Comparison of ENCODE assay signal across 21 cellular contexts in the genomic region with DNA sequence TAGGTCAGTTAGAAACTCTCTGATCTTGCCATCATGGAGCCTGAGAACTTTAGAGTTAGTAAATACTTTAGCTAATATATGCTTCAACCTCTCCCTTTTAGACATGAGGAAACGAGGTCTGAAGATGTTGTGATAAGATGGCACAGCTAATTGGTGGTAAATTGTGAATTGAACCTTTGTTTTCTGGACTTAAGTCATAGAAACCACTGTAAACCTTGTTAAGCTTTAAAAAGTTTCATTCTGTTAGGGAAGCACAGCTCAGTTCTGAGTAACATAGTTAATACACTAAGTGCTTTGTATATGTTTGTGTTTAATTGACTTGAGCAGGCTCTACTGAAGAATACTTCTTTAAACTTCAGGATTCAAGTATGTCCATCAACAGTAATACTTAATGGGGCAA.
DNase-seq lines count a peak whose midpoint lies in the region; ATAC-seq, FAIRE-seq and TF ChIP-seq lines count a peak whose summit lies in the region.
"Had no signal": no experiment of that assay in that cellular context is flagged by ENCODE, and none has a peak within 500 bp of the region (broad histone marks: within the 10 kb centered on the region; RNA-seq: fewer than 3 reads in every experiment).

No MANE protein-coding gene starts in this region.

- peaks cover 11% of the 10 kb centered on the region for H3K79me2 ChIP-seq in GM12878 (ENCODE audit: control insufficient read depth, insufficient read depth, low read length)

- H3K4me3 Mint-ChIP-seq in progenitor cell of endocrine pancreas (ENCODE audit: low read depth): no peak overlapping the region
- no peak overlapping the region for H3K4me3 Mint-ChIP-seq in activated naive CD8-positive, alpha-beta T cell treated with anti-CD3 and anti-CD28 coated beads for 36 hours

- TF ChIP-seq CTCF in GM12878 (IDR thresholded peaks at IDR 0.05 in 2 of 3, conservative IDR thresholded peaks at IDR 0.05 in 1 of 3; ENCODE audit: control insufficient read depth in 2 of 3, extremely low read depth in 1 of 3, insufficient read depth in 1 of 3, low read depth in 3 of 3, low read length in 3 of 3) (no peak), progenitor cell of endocrine pancreas (IDR thresholded peaks at IDR 0.05; ENCODE audit: unreplicated experiment) (no peak)

- no peak overlapping the region for H3K27ac ChIP-seq in GM12878 (ENCODE audit: control insufficient read depth, insufficient read depth)
- H3K27ac ChIP-seq: adrenal gland, gastrocnemius medialis, PC-9, prostate gland, thoracic aorta had no signal

- intact Hi-C loops in GM12878 (cut with micrococcal nuclease; ENCODE audit: unreplicated experiment): loop anchor here (1.0 to 10.0 kb wide), 4 partner anchors 95 to 223 kb away; no protein-coding TSS in a partner anchor

- peak; percentile 46 to 66; a peak in 1 of 4 replicates for TF ChIP-seq EP300 in GM12878 (IDR thresholded peaks at IDR 0.05; ENCODE audit: borderline replicate concordance in 1 of 2, control insufficient read depth in 1 of 2, low read depth in 2 of 2, low read length in 2 of 2)

- TSS peak; percentile 33 for BruUV-seq in GM12878 (replicated peaks; lab: Mats Ljungman, UMichigan)

- H3K27ac Mint-ChIP-seq in progenitor cell of endocrine pancreas: peak overlapping the region; percentile 5
- no peak overlapping the region for H3K27ac Mint-ChIP-seq in activated naive CD8-positive, alpha-beta T cell treated with anti-CD3 and anti-CD28 coated beads for 36 hours

- H3K36me3 ChIP-seq in GM12878 (ENCODE audit: control insufficient read depth in 2 of 2, insufficient read depth in 2 of 2, low read length in 1 of 2): no peaks in the 10 kb centered on the region
- H3K36me3 ChIP-seq: adrenal gland, gastrocnemius medialis, prostate gland, thoracic aorta had no signal

- H3K9me3 ChIP-seq in GM12878 (replicated peaks; ENCODE audit: control insufficient read depth, insufficient read depth, low read length): no peaks in the 10 kb centered on the region
- H3K9me3 ChIP-seq: adrenal gland, gastrocnemius medialis, prostate gland, thoracic aorta had no signal

- peaks cover 31% of the 10 kb centered on the region for H3K4me1 Mint-ChIP-seq in progenitor cell of endocrine pancreas (ENCODE audit: low read depth)
- H3K4me1 Mint-ChIP-seq in activated naive CD8-positive, alpha-beta T cell treated with anti-CD3 and anti-CD28 coated beads for 36 hours: peaks cover 58% of the 10 kb centered on the region

- SMC1A ChIA-PET in GM12878 (lab: Charles Lee; ENCODE audit: uncharacterized antibody, unreplicated experiment): interaction anchor here (0.8 to 7.5 kb wide), 26 partner anchors 10 to 773 kb away, joined by 3 to 147 read pairs (median 4); partner anchors contain the start of gene SEC11A

- peaks cover 18% of the 10 kb centered on the region for H3K4me1 ChIP-seq in GM12878 (ENCODE audit: control insufficient read depth, insufficient read depth, low read length)

- 4% methylated on average over 1 of the region's 1 CpG for WGBS in GM12878 (ENCODE audit: insufficient coverage, insufficient replicate concordance, low lambda C conversion rate, missing lambda C conversion rate)

- no peak for TF ChIP-seq POLR2A in GM12878 (IDR thresholded peaks at IDR 0.05; ENCODE audit: low read depth, low read length)

- CTCF ChIA-PET in GM12878 (lab: Yijun Ruan, JAX): interaction anchor here (0.7 to 9.5 kb wide), 29 partner anchors 7 to 354 kb away, joined by 3 to 170 read pairs (median 5); no protein-coding TSS in a partner anchor

- POLR2A ChIA-PET in GM12878 (lab: Charles Lee): interaction anchor here (0.5 to 1.7 kb wide), 12 partner anchors 8 to 222 kb away, joined by 3 to 6 read pairs (median 4); no protein-coding TSS in a partner anchor

- no peaks in the 10 kb centered on the region for H3K27me3 Mint-ChIP-seq in progenitor cell of endocrine pancreas
- H3K27me3 Mint-ChIP-seq in activated naive CD8-positive, alpha-beta T cell treated with anti-CD3 and anti-CD28 coated beads for 36 hours: no peaks in the 10 kb centered on the region

- RAD21 ChIA-PET in GM12878 (lab: Charles Lee; ENCODE audit: unreplicated experiment): interaction anchor here (1.0 to 7.1 kb wide), 22 partner anchors 9 to 351 kb away, joined by 3 to 75 read pairs (median 6); partner anchors contain the start of gene AKAP13

- H3K4me3 ChIP-seq in GM12878: no peak overlapping the region
- H3K4me3 ChIP-seq: adrenal gland, gastrocnemius medialis, PC-9, prostate gland, thoracic aorta had no signal

- no peak overlapping the region for H3K9ac ChIP-seq in GM12878 (ENCODE audit: control insufficient read depth, insufficient read depth, low read length)

- H3K27me3 ChIP-seq in GM12878 (replicated peaks in 1 of 2; ENCODE audit: control insufficient read depth in 2 of 2, insufficient read depth in 2 of 2, low read length in 1 of 2): no peaks in the 10 kb centered on the region
- H3K27me3 ChIP-seq: adrenal gland, gastrocnemius medialis had no signal

- no peaks in the 10 kb centered on the region; the same call in 1 of the 2 replicates for H4K20me1 ChIP-seq in GM12878 (ENCODE audit: control insufficient read depth, insufficient read depth)

- in situ Hi-C loops in GM12878 (cut with MboI): no loop called here

- H2AFZ ChIP-seq in GM12878 (ENCODE audit: control insufficient read depth, low read depth, low read length): no peak overlapping the region
- H2AFZ ChIP-seq: PC-9 had no signal

- TF ChIP-seq RAD21 in GM12878 (IDR thresholded peaks at IDR 0.05; ENCODE audit: insufficient read depth, low read depth, low read length): no peak

- DNase-seq in COLO829 (ENCODE audit: low spot score) (peak; percentile 97), GM12878 (ENCODE audit: low read depth, low spot score) (no peak), progenitor cell of endocrine pancreas (ENCODE audit: low spot score, unreplicated experiment) (no peak), NCI-H2227 treated with DMSO at 0.1 percent for 48 hours (lab: John Stamatoyannopoulos, UW) (no peak)
- DNase-seq in activated naive CD8-positive, alpha-beta T cell treated with anti-CD3 and anti-CD28 coated beads for 36 hours: no peak
- DNase-seq: activated CD4-positive, alpha-beta T cell treated with anti-CD3 and anti-CD28 coated beads for 1 hour; activated effector memory CD4-positive, alpha-beta T cell treated with anti-CD3 and anti-CD28 coated beads, Interleukin-2, amount 50 U/mL, for 16 hours; adrenal gland; COR-L47; dermis blood vessel endothelial cell; gastrocnemius medialis; H7; NCI-H1436 treated with DMSO at 0.1 percent for 48 hours; NCI-H2171; PC-9; T1000 had no signal

- H3K9me3 Mint-ChIP-seq in progenitor cell of endocrine pancreas (ENCODE audit: low read depth): no peaks in the 10 kb centered on the region
- H3K9me3 Mint-ChIP-seq in activated naive CD8-positive, alpha-beta T cell treated with anti-CD3 and anti-CD28 coated beads for 36 hours: no peaks in the 10 kb centered on the region

- ATAC-seq in GM19395 (IDR thresholded peaks at IDR 0.05; ENCODE audit: unreplicated experiment) (peak; percentile 35), GM12878 (peak; percentile 80), HG02623 (IDR thresholded peaks at IDR 0.05; ENCODE audit: unreplicated experiment) (no peak)
- ATAC-seq: gastrocnemius medialis had no signal

- no peak for FAIRE-seq in GM12878 (lab: Jason Lieb, UNC)
- FAIRE-seq: GM19239 had no signal

- H3K4me2 ChIP-seq in GM12878 (ENCODE audit: control insufficient read depth, insufficient read depth): peak overlapping the region; percentile 47; the same call in 1 of the 2 replicates
- H3K4me2 ChIP-seq: PC-9 had no signal

- H3K36me3 Mint-ChIP-seq in progenitor cell of endocrine pancreas (ENCODE audit: insufficient read depth): peaks cover 4% of the 10 kb centered on the region
- H3K36me3 Mint-ChIP-seq in activated naive CD8-positive, alpha-beta T cell treated with anti-CD3 and anti-CD28 coated beads for 36 hours: peaks cover 12% of the 10 kb centered on the region

TF ChIP-seq in GM12878, 131 proteins besides CTCF, POLR2A, EP300 and RAD21 (continues in another document):
- no peak for TF ChIP-seq CREM (IDR thresholded peaks at IDR 0.05; ENCODE audit: low read depth)
- no peak for TF ChIP-seq SRF (IDR thresholded peaks at IDR 0.05; ENCODE audit: low read depth in 2 of 2, low read length in 2 of 2)
- TF ChIP-seq, protein P1, sequence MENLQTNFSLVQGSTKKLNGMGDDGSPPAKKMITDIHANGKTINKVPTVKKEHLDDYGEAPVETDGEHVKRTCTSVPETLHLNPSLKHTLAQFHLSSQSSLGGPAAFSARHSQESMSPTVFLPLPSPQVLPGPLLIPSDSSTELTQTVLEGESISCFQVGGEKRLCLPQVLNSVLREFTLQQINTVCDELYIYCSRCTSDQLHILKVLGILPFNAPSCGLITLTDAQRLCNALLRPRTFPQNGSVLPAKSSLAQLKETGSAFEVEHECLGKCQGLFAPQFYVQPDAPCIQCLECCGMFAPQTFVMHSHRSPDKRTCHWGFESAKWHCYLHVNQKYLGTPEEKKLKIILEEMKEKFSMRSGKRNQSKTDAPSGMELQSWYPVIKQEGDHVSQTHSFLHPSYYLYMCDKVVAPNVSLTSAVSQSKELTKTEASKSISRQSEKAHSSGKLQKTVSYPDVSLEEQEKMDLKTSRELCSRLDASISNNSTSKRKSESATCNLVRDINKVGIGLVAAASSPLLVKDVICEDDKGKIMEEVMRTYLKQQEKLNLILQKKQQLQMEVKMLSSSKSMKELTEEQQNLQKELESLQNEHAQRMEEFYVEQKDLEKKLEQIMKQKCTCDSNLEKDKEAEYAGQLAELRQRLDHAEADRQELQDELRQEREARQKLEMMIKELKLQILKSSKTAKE (IDR thresholded peaks at IDR 0.05; ENCODE audit: low read depth, poor library complexity, severe bottlenecking): peak; percentile 16
- TF ChIP-seq JUNB (IDR thresholded peaks at IDR 0.05): 0 out of 2 replicates have a peak, but pooled peaks have one; percentile 8
- TF ChIP-seq IKZF2 (IDR thresholded peaks at IDR 0.05): peak in 1 of 2 experiments; percentile 15; a peak in 2 of 4 replicates
- TF ChIP-seq MAX (IDR thresholded peaks at IDR 0.05; ENCODE audit: low read depth, low read length): no peak
- TF ChIP-seq ATF7 (IDR thresholded peaks at IDR 0.05; ENCODE audit: low read depth): peak; percentile 30; the same call in 1 of the 2 replicates
- 0 out of 2 replicates have a peak, but pooled peaks have one; percentile 61 for TF ChIP-seq ZNF24 (IDR thresholded peaks at IDR 0.05)
- TF ChIP-seq BACH1 (IDR thresholded peaks at IDR 0.05; ENCODE audit: borderline replicate concordance): 0 out of 2 replicates have a peak, but pooled peaks have one; percentile 39
- TF ChIP-seq MXI1 (IDR thresholded peaks at IDR 0.05; ENCODE audit: low read depth, low read length): 0 out of 2 replicates have a peak, but pooled peaks have one; percentile 41
